Comparison of ENCODE assay signal across 12 cellular contexts in the genomic region with DNA sequence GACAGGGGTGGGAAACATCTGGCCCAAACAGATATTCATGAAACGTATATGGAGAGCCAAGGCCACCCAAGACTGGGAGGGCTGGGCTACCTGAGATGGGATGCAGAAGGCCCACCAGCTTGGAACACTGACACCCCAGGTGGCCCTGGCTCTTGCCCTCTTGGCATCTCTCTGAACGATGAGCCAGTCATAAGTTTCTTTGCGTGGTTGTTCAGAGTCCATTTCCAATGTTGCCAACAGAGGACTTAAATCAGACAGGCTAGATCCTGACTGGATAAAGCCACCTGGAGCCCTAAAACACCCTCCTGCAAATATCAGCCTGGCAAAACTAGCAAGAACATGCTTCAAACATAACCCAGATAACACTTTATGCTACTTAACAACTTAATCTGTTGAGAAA. TPM values are rescaled to one million over a fixed set of nuclear protein-coding genes. Genes with fewer than 3 reads are reported as not detected.
DNase-seq lines count a peak whose midpoint lies in the region; ATAC-seq and TF ChIP-seq lines count a peak whose summit lies in the region.
"Had no signal": no experiment of that assay in that cellular context is flagged by ENCODE, and none has a peak within 500 bp of the region (broad histone marks: within the 10 kb centered on the region; RNA-seq: fewer than 3 reads in every experiment).

No MANE protein-coding gene starts in this region.

- intact Hi-C loops in dorsolateral prefrontal cortex (cut with DNase I), result no loop called here
- intact Hi-C loops in uterus (cut with DNase I; ENCODE audit: low total_unique reads), result no loop called here

- H3K27me3 ChIP-seq in dorsolateral prefrontal cortex, result no peaks in the 10 kb centered on the region
- no peaks in the 10 kb centered on the region for H3K27me3 ChIP-seq in uterus
- H3K27me3 ChIP-seq: foreskin keratinocyte had no signal

- peak overlapping the region; percentile 34 for H3K4me3 Mint-ChIP-seq in activated naive CD4-positive, alpha-beta T cell treated with anti-CD3 and anti-CD28 coated beads, Interleukin-2, amount 10 ng/mL, durations not matched to agents 7 days and 5 days
- H3K4me3 Mint-ChIP-seq in naive thymus-derived CD8-positive, alpha-beta T cell, result peak overlapping the region in 9 of 10 donors; percentile 41 to 89 (median 80)
- H3K4me3 Mint-ChIP-seq: H9 had no signal

- POLR2A ChIA-PET in naive thymus-derived CD8-positive, alpha-beta T cell (lab: Charles Lee), result interaction anchor here (0.7 to 11.6 kb wide), 11 partner anchors 9 to 291 kb away, joined by 3 to 160 read pairs (median 9); a partner anchor contains a TSS

- peaks cover 55% of the 10 kb centered on the region for H3K36me3 Mint-ChIP-seq in activated naive CD4-positive, alpha-beta T cell treated with anti-CD3 and anti-CD28 coated beads, Interleukin-2, amount 10 ng/mL, durations not matched to agents 7 days and 5 days
- peaks cover 0 to 14% (median 7%) of the 10 kb centered on the region in 3 donors for H3K36me3 Mint-ChIP-seq in naive thymus-derived CD8-positive, alpha-beta T cell

- TF ChIP-seq POLR2A in uterus (IDR thresholded peaks at IDR 0.05), result no peak

- CTCF ChIA-PET in activated naive CD4-positive, alpha-beta T cell treated with anti-CD3 and anti-CD28 coated beads, Interleukin-2, amount 10 ng/mL, durations not matched to agents 7 days and 5 days (lab: Charles Lee), result interaction anchor here (1.3 to 4.6 kb wide), 3 partner anchors 8 to 16 kb away, joined by 6 to 20 read pairs (median 13); no protein-coding TSS in a partner anchor

- peaks cover 0 to 9% of the 10 kb centered on the region in 2 donors for H3K4me1 ChIP-seq in uterus
- H3K4me1 ChIP-seq: foreskin keratinocyte had no signal

- H3K9me3 ChIP-seq in uterus, result no peaks in the 10 kb centered on the region

- H3K4me1 Mint-ChIP-seq in activated naive CD4-positive, alpha-beta T cell treated with anti-CD3 and anti-CD28 coated beads, Interleukin-2, amount 10 ng/mL, durations not matched to agents 7 days and 5 days, result peaks cover 90% of the 10 kb centered on the region
- H3K4me1 Mint-ChIP-seq in naive thymus-derived CD8-positive, alpha-beta T cell, result peaks cover 52 to 95% (median 90%) of the 10 kb centered on the region in 4 donors

- no peaks in the 10 kb centered on the region for H3K9me3 Mint-ChIP-seq in activated naive CD4-positive, alpha-beta T cell treated with anti-CD3 and anti-CD28 coated beads, Interleukin-2, amount 10 ng/mL, durations not matched to agents 7 days and 5 days
- H3K9me3 Mint-ChIP-seq in naive thymus-derived CD8-positive, alpha-beta T cell, result no peaks in the 10 kb centered on the region
- H3K9me3 Mint-ChIP-seq: H9 had no signal

- H3K27ac Mint-ChIP-seq in activated naive CD4-positive, alpha-beta T cell treated with anti-CD3 and anti-CD28 coated beads, Interleukin-2, amount 10 ng/mL, durations not matched to agents 7 days and 5 days, result peak overlapping the region; percentile 74
- peak overlapping the region; percentile 86 to 99 (median 97) for H3K27ac Mint-ChIP-seq in naive thymus-derived CD8-positive, alpha-beta T cell
- H3K27ac Mint-ChIP-seq: H9 had no signal

- no peaks in the 10 kb centered on the region for H3K27me3 Mint-ChIP-seq in activated naive CD4-positive, alpha-beta T cell treated with anti-CD3 and anti-CD28 coated beads, Interleukin-2, amount 10 ng/mL, durations not matched to agents 7 days and 5 days
- H3K27me3 Mint-ChIP-seq in naive thymus-derived CD8-positive, alpha-beta T cell, result no peaks in the 10 kb centered on the region

- no peaks in the 10 kb centered on the region for H3K36me3 ChIP-seq in uterus

- TF ChIP-seq CTCF in dorsolateral prefrontal cortex (IDR thresholded peaks at IDR 0.05 in 54 of 56, conservative IDR thresholded peaks at IDR 0.05 in 2 of 56; ENCODE audit: low read depth in 1 of 56, partially characterized antibody in 56 of 56) (no peak), uterus (IDR thresholded peaks at IDR 0.05) (no peak)

- DNase-seq in activated naive CD4-positive, alpha-beta T cell treated with anti-CD3 and anti-CD28 coated beads, Interleukin-2, amount 10 ng/mL, durations not matched to agents 7 days and 5 days, result no peak
- DNase-seq in activated naive CD4-positive, alpha-beta T cell treated with Interleukin-2 at 50 U/mL for 16 hours, result no peak
- DNase-seq in dorsolateral prefrontal cortex, result no peak
- DNase-seq in naive thymus-derived CD8-positive, alpha-beta T cell, result no peak
- DNase-seq in uterus, result no peak
- DNase-seq in HT-29 (ENCODE audit: low spot score), result no peak
- DNase-seq: DND-41, foreskin keratinocyte, H9, SW 1271 had no signal

- ATAC-seq in naive thymus-derived CD8-positive, alpha-beta T cell, result no peak
- ATAC-seq in GM21786 (IDR thresholded peaks at IDR 0.05; ENCODE audit: unreplicated experiment) (no peak), GM21825 (IDR thresholded peaks at IDR 0.05; ENCODE audit: unreplicated experiment) (no peak)
- ATAC-seq: foreskin keratinocyte had no signal

- H3K27ac ChIP-seq in dorsolateral prefrontal cortex (peak overlapping the region in 35 of 59 donors; percentile 0 to 77 (median 43)), uterus (peak overlapping the region; percentile 59 to 61)
- H3K27ac ChIP-seq: foreskin keratinocyte had no signal

- H3K4me3 ChIP-seq in dorsolateral prefrontal cortex, result no peak overlapping the region
- no peak overlapping the region for H3K4me3 ChIP-seq in uterus

RNA-seq across cellular contexts. Expression of a gene that starts 42.6 kb away (rescaled TPM):
- total RNA-seq in dorsolateral prefrontal cortex (10 to 100 TPM; 37.1 to 95.3 (median 57.4) TPM), uterus (10 to 100 TPM in 3 of 4 donors, 1 to 10 TPM in 1; 7.4 to 53.0 (median 29.5) TPM)
- total RNA-seq in naive thymus-derived CD8-positive, alpha-beta T cell, result 10 to 100 TPM; 57.4 to 59.6 TPM
- polyA plus RNA-seq in naive thymus-derived CD8-positive, alpha-beta T cell, result 10 to 100 TPM; 38.6 to 54.9 (median 50.8) TPM
- total RNA-seq in HT-29 (2014; rRNA removed; shearing (Covaris generic)), result 35.5 and 41.8 TPM in 2 replicates
